Comparison of ENCODE assay signal across 9 cellular contexts in the genomic region with DNA sequence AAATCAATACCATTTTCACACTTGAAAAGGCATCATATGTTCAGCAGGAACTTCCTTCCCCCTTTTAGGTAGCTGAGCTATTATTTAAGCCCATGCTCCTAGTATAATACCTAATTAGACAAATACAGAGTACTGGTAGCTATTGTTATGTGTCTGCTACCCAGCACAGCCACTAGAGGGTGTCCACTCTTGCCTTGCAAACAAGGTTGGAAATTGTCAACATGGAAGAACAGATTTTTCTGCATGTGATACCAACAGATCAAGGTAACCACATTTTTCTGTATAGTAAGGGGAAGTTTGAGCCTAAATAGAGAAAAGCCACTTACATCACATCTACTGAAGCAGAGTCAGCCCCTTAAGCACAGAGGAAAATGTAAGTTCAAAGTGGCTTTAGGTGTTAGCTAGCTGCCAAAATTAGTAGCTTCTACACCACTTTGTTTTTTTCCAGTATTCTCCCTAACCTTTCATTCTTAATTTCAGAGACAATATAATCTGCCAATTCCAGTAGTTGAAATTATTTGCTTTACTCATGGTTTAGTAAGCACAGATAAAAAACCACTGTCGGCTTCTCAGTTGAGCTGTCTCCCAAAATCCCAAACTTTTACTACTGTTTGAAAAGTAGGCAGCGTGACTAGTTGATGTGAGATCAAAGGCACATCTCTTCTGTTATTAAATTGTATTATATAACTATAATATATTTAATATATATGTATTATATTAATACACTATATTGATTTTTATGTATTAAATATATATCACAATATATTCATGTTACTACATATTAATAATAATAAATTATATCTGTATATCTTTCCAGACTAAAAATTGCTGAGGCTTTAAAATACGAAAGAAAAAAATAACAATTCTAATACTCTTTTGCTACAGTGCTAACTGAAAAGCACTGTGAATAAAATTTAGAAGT. TPM values are rescaled to one million over a fixed set of nuclear protein-coding genes. Genes with fewer than 3 reads are reported as not detected.
DNase-seq lines count a peak whose midpoint lies in the region; ATAC-seq, FAIRE-seq and TF ChIP-seq lines count a peak whose summit lies in the region.
"Had no signal": no experiment of that assay in that cellular context is flagged by ENCODE, and none has a peak within 500 bp of the region (broad histone marks: within the 10 kb centered on the region; RNA-seq: fewer than 3 reads in every experiment).

No MANE protein-coding gene starts in this region.

- TF ChIP-seq CTCF in A549 (IDR thresholded peaks at IDR 0.05): peak; percentile 73
- peak; percentile 95 for TF ChIP-seq CTCF in GM12865 (IDR thresholded peaks at IDR 0.05; ENCODE audit: insufficient read depth, low read depth, low read length, missing control alignments)
- peak; percentile 92 for TF ChIP-seq CTCF in HFF-Myc (IDR thresholded peaks at IDR 0.05; ENCODE audit: low read depth, low read length, missing control alignments)

- POLR2A ChIA-PET in A549 (lab: Yijun Ruan, JAX): no interaction called here

- TF ChIP-seq RAD21 in A549 (conservative IDR thresholded peaks at IDR 0.05 in 1 of 2, IDR thresholded peaks at IDR 0.05 in 1 of 2): peak; percentile 69 to 74

- no peak for TF ChIP-seq POLR2A in A549 (IDR thresholded peaks at IDR 0.05; ENCODE audit: low read length)

- TF ChIP-seq EP300 in A549 (IDR thresholded peaks at IDR 0.05): no peak

- H3K36me3 Mint-ChIP-seq in T-helper 17 cell (ENCODE audit: low read depth): no peaks in the 10 kb centered on the region
- H3K36me3 Mint-ChIP-seq: IgD-negative memory B cell had no signal

- peaks cover 2% of the 10 kb centered on the region for H3K4me1 Mint-ChIP-seq in T-helper 17 cell

- ATAC-seq in A549 (peak; percentile 78 to 88; a peak in 4 of 6 replicates), T-helper 17 cell (peak; percentile 85)

- WGBS in A549 (ENCODE audit: missing lambda C conversion rate): 48% methylated on average over 3 of the region's 3 CpGs

- no peak for FAIRE-seq in A549 (lab: Jason Lieb, UNC)

- no peak overlapping the region for H3K4me3 ChIP-seq in A549
- no peak overlapping the region for H3K4me3 ChIP-seq in GM12865 (ENCODE audit: low read depth, low read length)
- H3K4me3 ChIP-seq in HFF-Myc (replicated peaks; ENCODE audit: low read depth, low read length): no peak overlapping the region

- no peak overlapping the region for H3K4me3 Mint-ChIP-seq in T-helper 17 cell
- H3K4me3 Mint-ChIP-seq: IgD-negative memory B cell had no signal

- H3K27ac ChIP-seq in A549: no peak overlapping the region

- H3K9me3 ChIP-seq in A549: no peaks in the 10 kb centered on the region
- no peaks in the 10 kb centered on the region for H3K9me3 ChIP-seq in T-helper 17 cell (ENCODE audit: control insufficient read depth, low read length, poor library complexity, severe bottlenecking)

- no peak overlapping the region for H3K27ac Mint-ChIP-seq in T-helper 17 cell
- H3K27ac Mint-ChIP-seq: IgD-negative memory B cell had no signal

- peaks cover 19% of the 10 kb centered on the region for H3K27me3 Mint-ChIP-seq in T-helper 17 cell

- CTCF ChIA-PET in A549 (lab: Yijun Ruan, JAX): interaction anchor here (0.6 to 2.6 kb wide), 26 partner anchors 8 to 358 kb away, joined by 3 to 33 read pairs (median 4); partner anchors contain the start of gene EDNRA

- H3K4me1 ChIP-seq in A549: no peaks in the 10 kb centered on the region

- no peak overlapping the region for H3K4me2 ChIP-seq in A549

- peak; percentile 23 to 67 for DNase-seq in A549 (ENCODE audit: low read depth in 1 of 2, low spot score in 1 of 2)
- peak; percentile 87 for DNase-seq in GM12865 (ENCODE audit: low read depth)
- DNase-seq in HFF-Myc (ENCODE audit: extremely low read depth, low read depth): no peak
- DNase-seq in M059J (ENCODE audit: low read depth): peak; percentile 69
- peak in 1 of 3 donors; percentile 29 for DNase-seq in T-helper 17 cell
- DNase-seq in central memory CD4-positive, alpha-beta T cell: peak; percentile 12
- DNase-seq in left kidney (ENCODE audit: low read depth, low spot score): peak; percentile 79
- DNase-seq in stimulated activated CD8-positive, alpha-beta memory T cell treated with anti-CD3 and anti-CD28 coated beads, Interleukin-15, amount 100 ng/mL, for 1 hour (ENCODE audit: low read depth): peak; percentile 4

TF ChIP-seq in A549, 52 proteins besides CTCF, POLR2A, EP300 and RAD21:
- TF ChIP-seq NPAS2 (CRISPR knock-in tag; IDR thresholded peaks at IDR 0.05; ENCODE audit: borderline replicate concordance) (no peak), SMC3 (IDR thresholded peaks at IDR 0.05) (peak; percentile 73)

RNA-seq across cellular contexts. Expression of gene EDNRA, which starts 38.2 kb away (rescaled TPM):
- 0.37 and 0.40 TPM in 2 replicates for polyA plus RNA-seq in A549 (2011; rRNA removed)
- 0.03 and 0.06 TPM in 2 replicates for polyA plus RNA-seq in A549 (2012; cell fraction: cytosol; rRNA removed)
- polyA plus RNA-seq in A549 (2012; cell fraction: nucleus; rRNA removed): 0.06 and 0.07 TPM in 2 replicates
- polyA plus RNA-seq in A549 (2017; fragmentation: RNase III; extraction: RNeasy Plus Mini Kit Qiagen cat#74134 plus additional on column Dnase treatment): 0.09 to 0.17 TPM (median 0.16 TPM) in 3 replicates
- polyA minus RNA-seq in A549 (2011; rRNA and poly(A)+ RNA removed): 0.54 and 0.62 TPM in 2 replicates
- 4.3 and 6.5 TPM in 2 replicates for total RNA-seq in M059J (2014; rRNA removed; shearing (Covaris generic))
- not detected for total RNA-seq in T-helper 17 cell
- polyA plus RNA-seq: IgD-negative memory B cell had no signal
